In the genomic region with DNA sequence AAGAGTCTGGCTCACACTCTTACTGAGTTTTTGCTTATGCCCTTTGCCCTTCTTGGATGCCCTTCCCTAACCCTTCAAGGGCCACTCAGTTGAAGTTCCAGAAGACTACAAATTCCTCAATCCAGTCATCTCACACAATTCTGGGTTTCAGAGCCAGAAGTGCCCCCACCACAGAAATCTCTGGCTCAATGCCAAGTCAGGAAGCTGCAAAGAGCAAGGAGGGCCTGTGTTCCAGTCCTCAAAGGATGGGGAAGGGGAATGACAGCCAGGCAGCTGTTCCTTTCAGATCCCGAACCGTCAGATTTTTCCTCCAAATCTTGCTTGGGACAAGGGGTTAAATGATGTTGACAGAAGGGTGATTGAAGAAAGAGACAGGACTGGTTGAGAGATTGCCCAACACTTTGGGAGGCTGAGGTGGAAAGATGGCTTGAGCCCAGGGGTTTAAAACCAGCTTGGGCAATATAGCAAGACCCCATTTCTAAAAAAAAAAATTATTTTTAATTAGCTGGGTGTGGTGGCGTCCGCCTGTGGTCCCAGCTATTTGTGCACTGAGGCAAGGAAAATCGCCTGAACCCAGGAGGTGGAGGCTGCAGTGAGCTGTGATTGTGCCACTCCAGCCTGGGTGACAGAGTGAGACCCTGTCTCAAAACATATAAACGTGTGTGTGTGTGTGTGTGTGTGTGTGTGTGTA, we compare ENCODE assay signal across 1 cellular context.
TF ChIP-seq lines count a peak whose summit lies in the region.

No MANE protein-coding gene starts in this region.

TF ChIP-seq in endothelial cell of umbilical vein, 7 proteins besides CTCF, POLR2A, EP300 and RAD21:
- TF ChIP-seq GATA2 (IDR thresholded peaks at IDR 0.05; ENCODE audit: insufficient read depth, insufficient read length, low read depth, low read length) (no peak), MYC (IDR thresholded peaks at IDR 0.05; ENCODE audit: low read depth, low read length) (no peak), FOS (IDR thresholded peaks at IDR 0.05; ENCODE audit: borderline replicate concordance, insufficient read depth, low read length) (no peak), MAX (IDR thresholded peaks at IDR 0.05; ENCODE audit: insufficient read depth, insufficient read length) (no peak), POLR2AphosphoS5 (IDR thresholded peaks at IDR 0.05; ENCODE audit: insufficient read depth, low read depth, low read length) (no peak), EZH2 (IDR thresholded peaks at IDR 0.05; ENCODE audit: borderline replicate concordance, low read depth, low read length, severe bottlenecking) (no peak), JUN (IDR thresholded peaks at IDR 0.05; ENCODE audit: borderline replicate concordance, insufficient read depth, insufficient read length, low read depth) (no peak)
